19 cellular contexts compared by ENCODE assay signal in genomic region chr17:76366247-76366646, GRCh38. TPM values are rescaled to one million over a fixed set of nuclear protein-coding genes. Genes with fewer than 3 reads are reported as not detected.
DNase-seq lines count a peak whose midpoint lies in the region; ATAC-seq, FAIRE-seq and TF ChIP-seq lines count a peak whose summit lies in the region.
"Had no signal": no experiment of that assay in that cellular context is flagged by ENCODE, and none has a peak within 500 bp of the region (broad histone marks: within the 10 kb centered on the region; RNA-seq: fewer than 3 reads in every experiment).

No MANE protein-coding gene starts in this region.

- no peak overlapping the region for H4K91ac ChIP-seq in mesenchymal stem cell (ENCODE audit: low read length)

- no peak for TF ChIP-seq RAD21 in HepG2 (CRISPR knock-in tag; IDR thresholded peaks at IDR 0.05)

- peaks cover 26% of the 10 kb centered on the region for H3K4me1 Mint-ChIP-seq in WTC11
- peaks cover 36% of the 10 kb centered on the region for H3K4me1 Mint-ChIP-seq in type B pancreatic cell (ENCODE audit: unreplicated experiment)
- peaks cover 5% of the 10 kb centered on the region for H3K4me1 Mint-ChIP-seq in progenitor cell of endocrine pancreas (ENCODE audit: low read depth)
- H3K4me1 Mint-ChIP-seq: CD4-positive, alpha-beta memory T cell had no signal

- POLR2A ChIA-PET in HepG2 (lab: Yijun Ruan, JAX) = interaction anchor here (1.2 to 24.7 kb wide), 5 partner anchors 9 to 32 kb away, joined by 5 to 1379 read pairs (median 7); partner anchors contain the start of genes PRPSAP1 and SPHK1
- POLR2A ChIA-PET in WTC11 (lab: Charles Lee) = interaction anchor here (0.9 to 1.1 kb wide), 2 partner anchors 13 to 20 kb away, joined by 4 to 5 read pairs; no protein-coding TSS in a partner anchor

- H2AFZ ChIP-seq in HepG2 (ENCODE audit: low read length) (no peak overlapping the region), mesenchymal stem cell (ENCODE audit: low read depth, low read length) (no peak overlapping the region)
- H2AFZ ChIP-seq: GM23248 had no signal

- no peak overlapping the region for H3K4ac ChIP-seq in mesenchymal stem cell (ENCODE audit: low read depth in 1 of 2, low read length in 2 of 2)

- H3K27me3 Mint-ChIP-seq in WTC11 (ENCODE audit: low read depth) (no peaks in the 10 kb centered on the region; the same call in 1 of the 2 replicates), type B pancreatic cell (no peaks in the 10 kb centered on the region), progenitor cell of endocrine pancreas (peaks cover 4% of the 10 kb centered on the region)

- FAIRE-seq in HepG2 (lab: Jason Lieb, UNC) = no peak
- FAIRE-seq: A549, GM12878 had no signal

- no peak overlapping the region for H2BK120ac ChIP-seq in mesenchymal stem cell (ENCODE audit: low read depth, low read length)

- no peak overlapping the region for H2AK5ac ChIP-seq in mesenchymal stem cell (ENCODE audit: low read length, severe bottlenecking)

- TF ChIP-seq EP300 in HepG2 (IDR thresholded peaks at IDR 0.05; ENCODE audit: low read depth in 2 of 2, low read length in 2 of 2) (no peak), HepG2 (CRISPR knock-in tag; IDR thresholded peaks at IDR 0.05; ENCODE audit: borderline replicate concordance) (no peak)

- DNase-seq in HepG2 (ENCODE audit: low spot score) = no peak
- no peak for DNase-seq in right lobe of liver
- no peak for DNase-seq in WTC11 (ENCODE audit: low spot score)
- DNase-seq in mesenchymal stem cell = no peak
- DNase-seq in type B pancreatic cell (ENCODE audit: extremely low spot score, unreplicated experiment) = no peak
- no peak for DNase-seq in stimulated activated naive CD4-positive, alpha-beta T cell treated with Interleukin-2 at 50 U/mL for 16 hours (lab: John Stamatoyannopoulos, UW)
- no peak for DNase-seq in hepatic stellate cell (ENCODE audit: low spot score)
- DNase-seq in progenitor cell of endocrine pancreas (ENCODE audit: low spot score, unreplicated experiment) = no peak
- DNase-seq: AML-193; CD4-positive, alpha-beta memory T cell; DND-41; EL; H7 had no signal

- TF ChIP-seq POLR2A in HepG2 (IDR thresholded peaks at IDR 0.05; ENCODE audit: insufficient read depth in 1 of 2, low read depth in 2 of 2, low read length in 2 of 2) (no peak), right lobe of liver (IDR thresholded peaks at IDR 0.05) (no peak)

- ATAC-seq in HepG2 (no peak), right lobe of liver (no peak), WTC11 (peak; percentile 29)
- ATAC-seq: GM12878 had no signal

- no peaks in the 10 kb centered on the region for H3K27me3 ChIP-seq in HepG2 (ENCODE audit: control insufficient read depth in 1 of 2, insufficient read depth in 2 of 2, low read length in 2 of 2)
- H3K27me3 ChIP-seq in right lobe of liver = no peaks in the 10 kb centered on the region
- H3K27me3 ChIP-seq in mesenchymal stem cell (ENCODE audit: control insufficient read depth in 1 of 2, insufficient read depth in 1 of 2, low read length in 2 of 2) = no peaks in the 10 kb centered on the region

- H3K4me3 ChIP-seq in HepG2 (replicated peaks in 1 of 3; ENCODE audit: insufficient read depth in 1 of 3, low read depth in 2 of 3, low read length in 3 of 3) = no peak overlapping the region
- H3K4me3 ChIP-seq in right lobe of liver = no peak overlapping the region
- H3K4me3 ChIP-seq in mesenchymal stem cell (ENCODE audit: insufficient read depth in 1 of 2, low read depth in 1 of 2, low read length in 2 of 2) = no peak overlapping the region
- H3K4me3 ChIP-seq: A549, GM12878, GM23248, K562 had no signal

- CTCF ChIA-PET in HepG2 (lab: Yijun Ruan, JAX; ENCODE audit: low intra/inter-chr PET ratio, low total read pairs) (interaction anchor here (1.1 kb wide), 1 partner anchor 20 kb away, joined by 6 read pairs; no protein-coding TSS in a partner anchor), WTC11 (lab: Charles Lee) (interaction anchor here (0.6 to 5.8 kb wide), 27 partner anchors 10 to 352 kb away, joined by 3 to 102 read pairs (median 4); partner anchors contain the start of genes PRPSAP1, SPHK1, UBALD2 and UBE2O)

- WGBS in HepG2 (ENCODE audit: low lambda C conversion rate) = 97% methylated on average over 3 of the region's 3 CpGs
- no CpG with 5 or more reads among the region's 3 CpGs for WGBS in right lobe of liver (ENCODE audit: insufficient coverage, low coverage, low lambda C conversion rate, missing lambda C conversion rate)
- 100% methylated on average over 3 of the region's 3 CpGs for WGBS in mesenchymal stem cell

- H3K27ac ChIP-seq in HepG2 (ENCODE audit: extremely low read length, insufficient read depth, low read length) (no peak overlapping the region), right lobe of liver (no peak overlapping the region), mesenchymal stem cell (ENCODE audit: low read length, poor library complexity, severe bottlenecking) (no peak overlapping the region)
- H3K27ac ChIP-seq: 22Rv1, A549, GM23248 had no signal

- in situ Hi-C loops in HepG2 (cut with HindIII; ENCODE audit: extremely low pct_ligation_motif_present, low pct_unique_long_range_greater_than_20kb) = no loop called here

- H3K4me1 ChIP-seq in HepG2 (ENCODE audit: insufficient read depth, low read length) (peaks cover 78% of the 10 kb centered on the region), right lobe of liver (no peaks in the 10 kb centered on the region), mesenchymal stem cell (ENCODE audit: control insufficient read depth, insufficient read depth, low read depth, low read length) (peaks cover 14% of the 10 kb centered on the region)

- H4K8ac ChIP-seq in mesenchymal stem cell (ENCODE audit: low read length) = peak overlapping the region; percentile 51

- no peaks in the 10 kb centered on the region for H3K36me3 ChIP-seq in HepG2 (replicated peaks in 1 of 2; ENCODE audit: control insufficient read depth in 1 of 2, insufficient read depth in 2 of 2, low read length in 2 of 2)
- H3K36me3 ChIP-seq in right lobe of liver = no peaks in the 10 kb centered on the region
- no peaks in the 10 kb centered on the region for H3K36me3 ChIP-seq in mesenchymal stem cell (ENCODE audit: control insufficient read depth in 1 of 2, insufficient read depth in 2 of 2, low read depth in 1 of 2, low read length in 2 of 2)

- H3K9ac ChIP-seq in HepG2 (ENCODE audit: insufficient read depth, low read depth, low read length) (no peak overlapping the region), mesenchymal stem cell (ENCODE audit: low read length) (no peak overlapping the region)
- H3K9ac ChIP-seq: GM23248 had no signal

- H3K9me3 Mint-ChIP-seq in WTC11 = no peaks in the 10 kb centered on the region
- H3K9me3 Mint-ChIP-seq in type B pancreatic cell = no peaks in the 10 kb centered on the region
- peaks cover 3% of the 10 kb centered on the region for H3K9me3 Mint-ChIP-seq in progenitor cell of endocrine pancreas (ENCODE audit: low read depth)
- H3K9me3 Mint-ChIP-seq: CD4-positive, alpha-beta memory T cell had no signal

- no peak overlapping the region for H3K14ac ChIP-seq in mesenchymal stem cell (ENCODE audit: low read length in 2 of 2)

- H3K36me3 Mint-ChIP-seq in WTC11 (no peaks in the 10 kb centered on the region), type B pancreatic cell (no peaks in the 10 kb centered on the region), progenitor cell of endocrine pancreas (ENCODE audit: insufficient read depth) (peaks cover 4% of the 10 kb centered on the region)
- H3K36me3 Mint-ChIP-seq: CD4-positive, alpha-beta memory T cell had no signal

- H3K79me1 ChIP-seq in mesenchymal stem cell (replicated peaks; ENCODE audit: low read length, poor library complexity, severe bottlenecking) = no peaks in the 10 kb centered on the region

- H3K4me3 Mint-ChIP-seq in WTC11 = no peak overlapping the region
- H3K4me3 Mint-ChIP-seq in type B pancreatic cell = peak overlapping the region; percentile 54
- no peak overlapping the region for H3K4me3 Mint-ChIP-seq in progenitor cell of endocrine pancreas (ENCODE audit: low read depth)
- H3K4me3 Mint-ChIP-seq: CD14-positive monocyte; CD4-positive, alpha-beta memory T cell had no signal

- H2BK12ac ChIP-seq in mesenchymal stem cell (ENCODE audit: low read length in 2 of 2) = no peak overlapping the region

- TF ChIP-seq CTCF in HepG2 (CRISPR knock-in tag; IDR thresholded peaks at IDR 0.05) = no peak
- no peak for TF ChIP-seq CTCF in right lobe of liver (IDR thresholded peaks at IDR 0.05)
- no peak for TF ChIP-seq CTCF in WTC11 (IDR thresholded peaks at IDR 0.05)
- TF ChIP-seq CTCF in type B pancreatic cell (conservative IDR thresholded peaks at IDR 0.05) = no peak
- TF ChIP-seq CTCF in progenitor cell of endocrine pancreas (IDR thresholded peaks at IDR 0.05; ENCODE audit: unreplicated experiment) = no peak

- H2BK15ac ChIP-seq in mesenchymal stem cell (ENCODE audit: low read depth, poor library complexity, severe bottlenecking) = peak overlapping the region; percentile 17

- no TSS peak for BruUV-seq in HepG2 (replicated peaks; lab: Mats Ljungman, UMichigan)

- peaks cover 8% of the 10 kb centered on the region for H3K9me3 ChIP-seq in HepG2 (ENCODE audit: low read length)
- H3K9me3 ChIP-seq in right lobe of liver = no peaks in the 10 kb centered on the region
- no peaks in the 10 kb centered on the region for H3K9me3 ChIP-seq in mesenchymal stem cell (ENCODE audit: control insufficient read depth, low read length)
- H3K9me3 ChIP-seq: A549 had no signal

- H3K4me2 ChIP-seq in HepG2 (ENCODE audit: low read depth, low read length) = no peak overlapping the region
- no peak overlapping the region for H3K4me2 ChIP-seq in mesenchymal stem cell (ENCODE audit: low read length, poor library complexity, severe bottlenecking)
- H3K4me2 ChIP-seq: A549 had no signal

- H3K18ac ChIP-seq in mesenchymal stem cell (ENCODE audit: low read depth in 1 of 2, low read length in 2 of 2) = no peak overlapping the region

- intact Hi-C loops in HepG2 (cut with micrococcal nuclease; ENCODE audit: unreplicated experiment) (no loop called here), right lobe of liver (cut with DNase I) (no loop called here)

- no peaks in the 10 kb centered on the region for H3K79me2 ChIP-seq in HepG2 (ENCODE audit: insufficient read depth, low read length)

- H4K20me1 ChIP-seq in HepG2 (ENCODE audit: insufficient read depth, low read length) = no peaks in the 10 kb centered on the region

- no peak overlapping the region for H3K23ac ChIP-seq in mesenchymal stem cell (ENCODE audit: low read length in 2 of 2)

- no peak overlapping the region for H2BK5ac ChIP-seq in mesenchymal stem cell (ENCODE audit: low read depth, low read length, poor library complexity, severe bottlenecking)

- H3K27ac Mint-ChIP-seq in WTC11 (peak overlapping the region; percentile 71), type B pancreatic cell (no peak overlapping the region), progenitor cell of endocrine pancreas (no peak overlapping the region)
- H3K27ac Mint-ChIP-seq: CD4-positive, alpha-beta memory T cell had no signal

RNA-seq across cellular contexts. Expression of gene PRPSAP1, which starts 12.5 kb away (rescaled TPM):
- 91.1 and 115 TPM in 2 replicates for total RNA-seq in HepG2 (2016; rRNA removed; fragmentation: Illumina TruSeq; extraction: Trizol)
- total RNA-seq in HepG2 (2016; cell fraction: cytosol; rRNA removed; fragmentation: Illumina TruSeq; extraction: Trizol; ENCODE audit: low read depth) = 50.9 and 56.3 TPM in 2 replicates
- total RNA-seq in HepG2 (2016; cell fraction: insoluble cytoplasmic fraction; rRNA removed; fragmentation: Illumina TruSeq; extraction: Trizol) = 93.8 and 106 TPM in 2 replicates
- total RNA-seq in HepG2 (2016; cell fraction: membrane; rRNA removed; fragmentation: Illumina TruSeq; extraction: Trizol) = 62.1 and 63.3 TPM in 2 replicates
- 97.5 and 106 TPM in 2 replicates for total RNA-seq in HepG2 (2016; cell fraction: nucleus; rRNA removed; fragmentation: Illumina TruSeq; extraction: Trizol)
- polyA plus RNA-seq in HepG2 (2011; rRNA removed) = 314 and 325 TPM in 2 replicates
- 244 and 264 TPM in 2 replicates for polyA plus RNA-seq in HepG2 (2011; cell fraction: cytosol; rRNA removed)
- polyA plus RNA-seq in HepG2 (2011; cell fraction: nucleus; rRNA removed) = 676 and 852 TPM in 2 replicates
- polyA plus RNA-seq in HepG2 (2012) = 192 and 251 TPM in 2 replicates
- 24.9 and 31.2 TPM in 2 replicates for polyA plus RNA-seq in HepG2 (2016; cell fraction: cytosol; fragmentation: Illumina TruSeq; extraction: Trizol; ENCODE audit: low read depth)
- 142 and 162 TPM in 2 replicates for polyA plus RNA-seq in HepG2 (2016; cell fraction: insoluble cytoplasmic fraction; fragmentation: Illumina TruSeq; extraction: Trizol; ENCODE audit: low read depth)
- 50.3 and 53.9 TPM in 2 replicates for polyA plus RNA-seq in HepG2 (2016; cell fraction: membrane; fragmentation: Illumina TruSeq; extraction: Trizol; ENCODE audit: low read depth)
- polyA plus RNA-seq in HepG2 (2016; cell fraction: nucleus; fragmentation: Illumina TruSeq; extraction: Trizol; ENCODE audit: insufficient read depth, low read depth) = 198 and 200 TPM in 2 replicates
- polyA minus RNA-seq in HepG2 (2011; rRNA and poly(A)+ RNA removed; ENCODE audit: low replicate concordance) = 54.9 and 219 TPM in 2 replicates
- 108 and 118 TPM in 2 replicates for polyA minus RNA-seq in HepG2 (2011; cell fraction: cytosol; rRNA and poly(A)+ RNA removed)
- 292 and 371 TPM in 2 replicates for polyA minus RNA-seq in HepG2 (2011; cell fraction: nucleus; rRNA and poly(A)+ RNA removed)
- total RNA-seq in right lobe of liver = 10 to 100 TPM; 39.3 to 55.6 (median 45.1) TPM
- 50.0 to 56.5 TPM (median 52.3 TPM) in 3 replicates for total RNA-seq in WTC11 (2021)
- 20.6 TPM for polyA plus RNA-seq in mesenchymal stem cell (2013, experiment 1 of 2)
- polyA plus RNA-seq in mesenchymal stem cell (2013, experiment 2 of 2) = 19.8 TPM
- total RNA-seq in type B pancreatic cell (ENCODE audit: low replicate concordance) = 45.3 and 82.0 TPM in 2 replicates
- total RNA-seq in progenitor cell of endocrine pancreas = 89.6 and 90.3 TPM in 2 replicates

RNA-seq across cellular contexts. Expression of gene SPHK1, which starts 18.2 kb away (rescaled TPM):
- total RNA-seq in HepG2 (2016; rRNA removed; fragmentation: Illumina TruSeq; extraction: Trizol) = 111 and 160 TPM in 2 replicates
- total RNA-seq in HepG2 (2016; cell fraction: cytosol; rRNA removed; fragmentation: Illumina TruSeq; extraction: Trizol; ENCODE audit: low read depth) = 48.7 and 63.1 TPM in 2 replicates
- 101 and 161 TPM in 2 replicates for total RNA-seq in HepG2 (2016; cell fraction: insoluble cytoplasmic fraction; rRNA removed; fragmentation: Illumina TruSeq; extraction: Trizol)
- total RNA-seq in HepG2 (2016; cell fraction: membrane; rRNA removed; fragmentation: Illumina TruSeq; extraction: Trizol) = 105 and 128 TPM in 2 replicates
- 124 and 150 TPM in 2 replicates for total RNA-seq in HepG2 (2016; cell fraction: nucleus; rRNA removed; fragmentation: Illumina TruSeq; extraction: Trizol)
- polyA plus RNA-seq in HepG2 (2011; rRNA removed) = 129 and 137 TPM in 2 replicates
- 113 and 185 TPM in 2 replicates for polyA plus RNA-seq in HepG2 (2011; cell fraction: cytosol; rRNA removed)
- polyA plus RNA-seq in HepG2 (2011; cell fraction: nucleus; rRNA removed) = 814 and 941 TPM in 2 replicates
- polyA plus RNA-seq in HepG2 (2012) = 59.0 and 123 TPM in 2 replicates
- 41.1 and 53.2 TPM in 2 replicates for polyA plus RNA-seq in HepG2 (2016; cell fraction: cytosol; fragmentation: Illumina TruSeq; extraction: Trizol; ENCODE audit: low read depth)
- 89.1 and 103 TPM in 2 replicates for polyA plus RNA-seq in HepG2 (2016; cell fraction: insoluble cytoplasmic fraction; fragmentation: Illumina TruSeq; extraction: Trizol; ENCODE audit: low read depth)
- polyA plus RNA-seq in HepG2 (2016; cell fraction: membrane; fragmentation: Illumina TruSeq; extraction: Trizol; ENCODE audit: low read depth) = 74.4 and 85.2 TPM in 2 replicates
- polyA plus RNA-seq in HepG2 (2016; cell fraction: nucleus; fragmentation: Illumina TruSeq; extraction: Trizol; ENCODE audit: insufficient read depth, low read depth) = 289 and 305 TPM in 2 replicates
- polyA minus RNA-seq in HepG2 (2011; rRNA and poly(A)+ RNA removed; ENCODE audit: low replicate concordance) = 11.2 and 115 TPM in 2 replicates
- 29.9 and 32.1 TPM in 2 replicates for polyA minus RNA-seq in HepG2 (2011; cell fraction: cytosol; rRNA and poly(A)+ RNA removed)
- 63.9 and 90.6 TPM in 2 replicates for polyA minus RNA-seq in HepG2 (2011; cell fraction: nucleus; rRNA and poly(A)+ RNA removed)
- total RNA-seq in right lobe of liver = 1 to 10 TPM in 4 of 6 experiments, under 1 TPM in 2; 0.35 to 2.6 (median 1.5) TPM
- total RNA-seq in WTC11 (2021) = 2.5 to 2.9 TPM (median 2.8 TPM) in 3 replicates
- polyA plus RNA-seq in mesenchymal stem cell (2013, experiment 1 of 2) = 5.4 TPM
- polyA plus RNA-seq in mesenchymal stem cell (2013, experiment 2 of 2) = 5.4 TPM
- total RNA-seq in type B pancreatic cell (ENCODE audit: low replicate concordance) = 4.3 and 26.8 TPM in 2 replicates
- total RNA-seq in progenitor cell of endocrine pancreas = 12.8 and 13.9 TPM in 2 replicates

RNA-seq across cellular contexts. Expression of gene QRICH2, which starts 58.2 kb away (rescaled TPM):
- total RNA-seq in HepG2 (2016; rRNA removed; fragmentation: Illumina TruSeq; extraction: Trizol) (2.7 and 3.7 TPM in 2 replicates), right lobe of liver (1 to 10 TPM in 4 of 6 experiments, under 1 TPM in 2; 0.43 to 2.2 (median 1.5) TPM), WTC11 (2021) (1.5 to 3.2 TPM (median 2.7 TPM) in 3 replicates), type B pancreatic cell (ENCODE audit: low replicate concordance) (3.9 and 11.7 TPM in 2 replicates), progenitor cell of endocrine pancreas (16.0 and 18.5 TPM in 2 replicates)
- 3.1 and 3.3 TPM in 2 replicates for total RNA-seq in HepG2 (2016; cell fraction: cytosol; rRNA removed; fragmentation: Illumina TruSeq; extraction: Trizol; ENCODE audit: low read depth)
- total RNA-seq in HepG2 (2016; cell fraction: insoluble cytoplasmic fraction; rRNA removed; fragmentation: Illumina TruSeq; extraction: Trizol) = 2.3 and 3.7 TPM in 2 replicates
- 4.0 and 4.5 TPM in 2 replicates for total RNA-seq in HepG2 (2016; cell fraction: membrane; rRNA removed; fragmentation: Illumina TruSeq; extraction: Trizol)
- total RNA-seq in HepG2 (2016; cell fraction: nucleus; rRNA removed; fragmentation: Illumina TruSeq; extraction: Trizol) = 4.4 and 6.1 TPM in 2 replicates
- polyA plus RNA-seq in HepG2 (2011; rRNA removed) = 5.7 and 11.5 TPM in 2 replicates
- polyA plus RNA-seq in HepG2 (2011; cell fraction: cytosol; rRNA removed) = 3.4 and 3.8 TPM in 2 replicates
- polyA plus RNA-seq in HepG2 (2011; cell fraction: nucleus; rRNA removed) = 58.0 and 60.6 TPM in 2 replicates
- 1.5 and 7.5 TPM in 2 replicates for polyA plus RNA-seq in HepG2 (2012)
- polyA plus RNA-seq in HepG2 (2016; cell fraction: cytosol; fragmentation: Illumina TruSeq; extraction: Trizol; ENCODE audit: low read depth) = 0.94 and 1.1 TPM in 2 replicates
- polyA plus RNA-seq in HepG2 (2016; cell fraction: insoluble cytoplasmic fraction; fragmentation: Illumina TruSeq; extraction: Trizol; ENCODE audit: low read depth) = 1.2 TPM in 2 replicates
- 1.0 and 1.5 TPM in 2 replicates for polyA plus RNA-seq in HepG2 (2016; cell fraction: membrane; fragmentation: Illumina TruSeq; extraction: Trizol; ENCODE audit: low read depth)
- polyA plus RNA-seq in HepG2 (2016; cell fraction: nucleus; fragmentation: Illumina TruSeq; extraction: Trizol; ENCODE audit: insufficient read depth, low read depth) = 10.2 and 12.1 TPM in 2 replicates
- 6.3 and 21.9 TPM in 2 replicates for polyA minus RNA-seq in HepG2 (2011; rRNA and poly(A)+ RNA removed; ENCODE audit: low replicate concordance)
- polyA minus RNA-seq in HepG2 (2011; cell fraction: cytosol; rRNA and poly(A)+ RNA removed) = 2.5 and 3.3 TPM in 2 replicates
- polyA minus RNA-seq in HepG2 (2011; cell fraction: nucleus; rRNA and poly(A)+ RNA removed) = 12.0 and 17.0 TPM in 2 replicates
- 0.57 TPM for polyA plus RNA-seq in mesenchymal stem cell (2013, experiment 1 of 2)
- polyA plus RNA-seq in mesenchymal stem cell (2013, experiment 2 of 2) = 0.41 TPM
